ENCODE assay signal across 30 cellular contexts in genomic region chr7:38903057-38903456, GRCh38.
"Had no signal": no experiment of that assay in that cellular context is flagged by ENCODE, and none has a peak within 500 bp of the region (broad histone marks: within the 10 kb centered on the region; RNA-seq: fewer than 3 reads in every experiment).

No MANE protein-coding gene starts in this region.

- ATAC-seq: activated T-helper 17 cell treated with anti-CD3 and anti-CD28 coated beads, Interleukin-2, amount 50 U/mL, for 72 hours; heart right ventricle; left lung; lower lobe of right lung; sciatic nerve; stimulated activated effector memory CD8-positive, alpha-beta T cell treated with anti-CD3 and anti-CD28 coated beads, Interleukin-12 subunit alpha, Interleukin-12 subunit beta, amount 100 ng/mL, for 72 hours had no signal

- H3K27ac ChIP-seq: brain microvascular endothelial cell, esophagus muscularis mucosa, heart right ventricle, left lung, lower lobe of right lung, ovary, suprapubic skin, tibial artery, WERI-Rb-1 had no signal

- H3K27ac Mint-ChIP-seq: activated CD4-positive, alpha-beta memory T cell treated with anti-CD3 and anti-CD28 coated beads, Interleukin-2, amount 10 ng/mL, durations not matched to agents 7 days and 5 days; activated CD4-positive, alpha-beta T cell treated with anti-CD3 and anti-CD28 coated beads, Interleukin-2, amount 10 ng/mL, durations not matched to agents 7 days and 5 days; activated T-helper 17 cell treated with anti-CD3 and anti-CD28 coated beads, Interleukin-2, amount 50 U/mL, for 72 hours; nephron; stimulated activated effector memory CD8-positive, alpha-beta T cell treated with anti-CD3 and anti-CD28 coated beads, Interleukin-12 subunit alpha, Interleukin-12 subunit beta, amount 100 ng/mL, for 72 hours had no signal

- H3K27me3 Mint-ChIP-seq: activated CD4-positive, alpha-beta memory T cell treated with anti-CD3 and anti-CD28 coated beads, Interleukin-2, amount 10 ng/mL, durations not matched to agents 7 days and 5 days; activated CD4-positive, alpha-beta T cell treated with anti-CD3 and anti-CD28 coated beads, Interleukin-2, amount 10 ng/mL, durations not matched to agents 7 days and 5 days; activated T-cell treated with anti-CD3 and anti-CD28 coated beads, Interleukin-2, amount 50 U/mL, for 24 hours; activated T-helper 17 cell treated with anti-CD3 and anti-CD28 coated beads, Interleukin-2, amount 50 U/mL, for 72 hours; progenitor cell of endocrine pancreas had no signal

- DNase-seq: activated CD4-positive, alpha-beta memory T cell treated with anti-CD3 and anti-CD28 coated beads, Interleukin-2, amount 10 ng/mL, durations not matched to agents 7 days and 5 days; activated CD4-positive, alpha-beta T cell treated with anti-CD3 and anti-CD28 coated beads, Interleukin-2, amount 10 ng/mL, durations not matched to agents 7 days and 5 days; activated CD4-positive, CD25-positive, alpha-beta regulatory T cell treated with anti-CD3 and anti-CD28 coated beads, Interleukin-2, amount 50 U/mL, for 72 hours; activated CD8-positive, alpha-beta memory T cell treated with anti-CD3 and anti-CD28 coated beads, Interleukin-2, amount 50 U/mL, for 48 hours; activated gamma-delta T cell treated with Interleukin-2 at 50 U/mL for 16 hours; activated naive CD4-positive, alpha-beta T cell treated with anti-CD3 and anti-CD28 coated beads, Interleukin-2, amount 50 U/mL, for 16 hours; activated T-cell treated with anti-CD3 and anti-CD28 coated beads, Interleukin-2, amount 50 U/mL, for 24 hours; amniotic stem cell; brain microvascular endothelial cell; cortex of kidney; foreskin melanocyte; heart right ventricle; left lung; lower lobe of right lung; mesenchymal stem cell; ovary; retina; small intestine; stimulated activated CD4-positive, alpha-beta T cell treated with anti-CD3 and anti-CD28 coated beads, Interleukin-4, amount 100 ng/mL, for 24 hours; tibial artery; WERI-Rb-1 had no signal

- H3K4me3 Mint-ChIP-seq: activated CD4-positive, alpha-beta memory T cell treated with anti-CD3 and anti-CD28 coated beads, Interleukin-2, amount 10 ng/mL, durations not matched to agents 7 days and 5 days; activated CD4-positive, alpha-beta T cell treated with anti-CD3 and anti-CD28 coated beads, Interleukin-2, amount 10 ng/mL, durations not matched to agents 7 days and 5 days; activated T-cell treated with anti-CD3 and anti-CD28 coated beads, Interleukin-2, amount 50 U/mL, for 24 hours; activated T-helper 17 cell treated with anti-CD3 and anti-CD28 coated beads, Interleukin-2, amount 50 U/mL, for 72 hours; nephron; stimulated activated effector memory CD8-positive, alpha-beta T cell treated with anti-CD3 and anti-CD28 coated beads, Interleukin-12 subunit alpha, Interleukin-12 subunit beta, amount 100 ng/mL, for 72 hours had no signal

- H3K9me3 ChIP-seq: esophagus muscularis mucosa, heart right ventricle, left lung, lower lobe of right lung, ovary, suprapubic skin, tibial artery had no signal

- FAIRE-seq: astrocyte, islet of Langerhans, small intestine had no signal

- H3K27me3 ChIP-seq: brain microvascular endothelial cell, esophagus muscularis mucosa, heart right ventricle, left lung, ovary, suprapubic skin, tibial artery had no signal

- H3K9me3 Mint-ChIP-seq: activated CD4-positive, alpha-beta memory T cell treated with anti-CD3 and anti-CD28 coated beads, Interleukin-2, amount 10 ng/mL, durations not matched to agents 7 days and 5 days; activated CD4-positive, alpha-beta T cell treated with anti-CD3 and anti-CD28 coated beads, Interleukin-2, amount 10 ng/mL, durations not matched to agents 7 days and 5 days; activated T-cell treated with anti-CD3 and anti-CD28 coated beads, Interleukin-2, amount 50 U/mL, for 24 hours; activated T-helper 17 cell treated with anti-CD3 and anti-CD28 coated beads, Interleukin-2, amount 50 U/mL, for 72 hours; nephron; stimulated activated effector memory CD8-positive, alpha-beta T cell treated with anti-CD3 and anti-CD28 coated beads, Interleukin-12 subunit alpha, Interleukin-12 subunit beta, amount 100 ng/mL, for 72 hours had no signal

- H3K36me3 ChIP-seq: brain microvascular endothelial cell, lower lobe of right lung, ovary, WERI-Rb-1 had no signal

- H3K4me3 ChIP-seq: esophagus muscularis mucosa, heart right ventricle, left lung, lower lobe of right lung, ovary, suprapubic skin, tibial artery had no signal
